Comparison of ENCODE assay signal across 8 cellular contexts in genomic region chr7:76358478-76359110, GRCh38. TPM values are rescaled to one million over a fixed set of nuclear protein-coding genes. Genes with fewer than 3 reads are reported as not detected.
DNase-seq lines count a peak whose midpoint lies in the region; ATAC-seq, FAIRE-seq and TF ChIP-seq lines count a peak whose summit lies in the region.

YWHAG (minus strand) TSS chr7:76358991; CDS start chr7:76358808, 183 bp downstream.

- ATAC-seq in GM18907 (IDR thresholded peaks at IDR 0.05; ENCODE audit: unreplicated experiment) = peak; percentile 74
- ATAC-seq in HG03135 (IDR thresholded peaks at IDR 0.05; ENCODE audit: unreplicated experiment) = peak; percentile 69
- ATAC-seq in HepG2 = peak; percentile 81

- peak within 1 kb of the TSS; percentile 91 for H3K4me3 ChIP-seq in AG10803 (ENCODE audit: low read length)
- H3K4me3 ChIP-seq in HepG2 (replicated peaks in 1 of 3; ENCODE audit: insufficient read depth in 1 of 3, low read depth in 2 of 3, low read length in 3 of 3) = peak within 1 kb of the TSS; percentile 92 to 99 (median 94)

- no TSS peak for BruUV-seq in HepG2 (replicated peaks; lab: Mats Ljungman, UMichigan)

- under 1% methylated on average over 15 of the region's 80 CpGs for WGBS in HepG2 (ENCODE audit: low lambda C conversion rate)

- TF ChIP-seq EP300 in HepG2 (IDR thresholded peaks at IDR 0.05; ENCODE audit: low read depth in 2 of 2, low read length in 2 of 2) (no peak), HepG2 (CRISPR knock-in tag; IDR thresholded peaks at IDR 0.05; ENCODE audit: borderline replicate concordance) (no peak)

- FAIRE-seq in HepG2 (lab: Jason Lieb, UNC) = no peak

- peak within 1 kb of the TSS; percentile 96 for H3K9ac ChIP-seq in HepG2 (ENCODE audit: insufficient read depth, low read depth, low read length)

- H3K27me3 ChIP-seq in HepG2 (ENCODE audit: control insufficient read depth in 1 of 2, insufficient read depth in 2 of 2, low read length in 2 of 2) = no peaks in the 10 kb centered on the region; a peak in 1 of 5 replicates

- H3K27ac ChIP-seq in HepG2 (ENCODE audit: extremely low read length, insufficient read depth, low read length) = peak within 1 kb of the TSS; percentile 93

- CTCF ChIA-PET in HepG2 (lab: Yijun Ruan, JAX; ENCODE audit: low intra/inter-chr PET ratio, low total read pairs) = interaction anchor here (1.7 kb wide), 1 partner anchor 44 kb away, joined by 7 read pairs; no protein-coding TSS in a partner anchor

- POLR2A ChIA-PET in HepG2 (lab: Yijun Ruan, JAX) = interaction anchor here (0.6 to 2.8 kb wide), 16 partner anchors 8 to 66 kb away, joined by 3 to 20 read pairs (median 6); partner anchors contain the start of genes HSPB1 and SSC4D

- DNase-seq in AG10803 (ENCODE audit: low read depth) (peak; percentile 88), NCI-H345 treated with DMSO at 0.1 percent for 48 hours (lab: John Stamatoyannopoulos, UW; ENCODE audit: unreplicated experiment) (peak; percentile 58), dedifferentiated amniotic fluid mesenchymal stem cell (ENCODE audit: extremely low spot score) (peak; percentile 80), HepG2 (ENCODE audit: low spot score) (peak; percentile 57)
- DNase-seq in activated CD4-positive, alpha-beta T cell treated with anti-CD3 and anti-CD28 coated beads for 48 hours = peak; percentile 91
- peak; percentile 89 for DNase-seq in stimulated activated CD4-positive, alpha-beta T cell treated with anti-CD3 and anti-CD28 coated beads, Interleukin-4, amount 100 ng/mL, for 24 hours

- H4K20me1 ChIP-seq in HepG2 (ENCODE audit: insufficient read depth, low read length) = peaks cover 39% of the 10 kb centered on the region

- in situ Hi-C loops in HepG2 (cut with HindIII; ENCODE audit: extremely low pct_ligation_motif_present, low pct_unique_long_range_greater_than_20kb) = no loop called here

- TF ChIP-seq RAD21 in HepG2 (CRISPR knock-in tag; IDR thresholded peaks at IDR 0.05) = peak; percentile 32; the same call in 1 of the 2 replicates

- H3K4me2 ChIP-seq in HepG2 (ENCODE audit: low read depth, low read length) = peak within 1 kb of the TSS; percentile 98

- peaks cover 51% of the 10 kb centered on the region for H3K79me2 ChIP-seq in HepG2 (ENCODE audit: insufficient read depth, low read length)

- H3K36me3 ChIP-seq in HepG2 (replicated peaks in 1 of 2; ENCODE audit: control insufficient read depth in 1 of 2, insufficient read depth in 2 of 2, low read length in 2 of 2) = peaks cover 0 to 6% of the 10 kb centered on the region in 2 experiments; a peak in 3 of 5 replicates

- intact Hi-C loops in HepG2 (cut with micrococcal nuclease; ENCODE audit: unreplicated experiment) = loop anchor here (1.0 kb wide), 1 partner anchor 40 kb away; no protein-coding TSS in a partner anchor

- peaks cover 49% of the 10 kb centered on the region for H3K4me1 ChIP-seq in HepG2 (ENCODE audit: insufficient read depth, low read length)

- no peak for TF ChIP-seq CTCF in AG10803 (conservative IDR thresholded peaks at IDR 0.05; ENCODE audit: low read length)
- peak; percentile 11; the same call in 1 of the 2 replicates for TF ChIP-seq CTCF in HepG2 (CRISPR knock-in tag; IDR thresholded peaks at IDR 0.05)

- no peaks in the 10 kb centered on the region for H3K9me3 ChIP-seq in HepG2 (ENCODE audit: low read length)

- TF ChIP-seq POLR2A in HepG2 (IDR thresholded peaks at IDR 0.05; ENCODE audit: insufficient read depth in 1 of 2, low read depth in 2 of 2, low read length in 2 of 2) = peak; percentile 98 to 100

- H2AFZ ChIP-seq in HepG2 (ENCODE audit: low read length) = peak within 1 kb of the TSS; percentile 45

TF ChIP-seq in HepG2, 621 proteins besides CTCF, POLR2A, EP300 and RAD21 (continues in another document):
- TF ChIP-seq SCMH1 (CRISPR knock-in tag; IDR thresholded peaks at IDR 0.05; ENCODE audit: borderline replicate concordance) (no peak), IRF2 (CRISPR knock-in tag; IDR thresholded peaks at IDR 0.05) (0 out of 2 replicates have a peak, but pooled peaks have one; percentile 57), ZNF788 (CRISPR knock-in tag; IDR thresholded peaks at IDR 0.05; ENCODE audit: borderline replicate concordance) (peak; percentile 94), ZNF782 (CRISPR knock-in tag; IDR thresholded peaks at IDR 0.05; ENCODE audit: borderline replicate concordance) (no peak), ZIK1 (CRISPR knock-in tag; IDR thresholded peaks at IDR 0.05; ENCODE audit: borderline replicate concordance, low read depth) (no peak; the same call in 1 of the 2 replicates), ZNF30 (CRISPR knock-in tag; IDR thresholded peaks at IDR 0.05) (0 out of 2 replicates have a peak, but pooled peaks have one; percentile 86)
- TF ChIP-seq, protein P1, sequence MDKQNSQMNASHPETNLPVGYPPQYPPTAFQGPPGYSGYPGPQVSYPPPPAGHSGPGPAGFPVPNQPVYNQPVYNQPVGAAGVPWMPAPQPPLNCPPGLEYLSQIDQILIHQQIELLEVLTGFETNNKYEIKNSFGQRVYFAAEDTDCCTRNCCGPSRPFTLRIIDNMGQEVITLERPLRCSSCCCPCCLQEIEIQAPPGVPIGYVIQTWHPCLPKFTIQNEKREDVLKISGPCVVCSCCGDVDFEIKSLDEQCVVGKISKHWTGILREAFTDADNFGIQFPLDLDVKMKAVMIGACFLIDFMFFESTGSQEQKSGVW (CRISPR knock-in tag; IDR thresholded peaks at IDR 0.05; ENCODE audit: borderline replicate concordance) = no peak; the same call in 1 of the 2 replicates
- TF ChIP-seq, protein P2, sequence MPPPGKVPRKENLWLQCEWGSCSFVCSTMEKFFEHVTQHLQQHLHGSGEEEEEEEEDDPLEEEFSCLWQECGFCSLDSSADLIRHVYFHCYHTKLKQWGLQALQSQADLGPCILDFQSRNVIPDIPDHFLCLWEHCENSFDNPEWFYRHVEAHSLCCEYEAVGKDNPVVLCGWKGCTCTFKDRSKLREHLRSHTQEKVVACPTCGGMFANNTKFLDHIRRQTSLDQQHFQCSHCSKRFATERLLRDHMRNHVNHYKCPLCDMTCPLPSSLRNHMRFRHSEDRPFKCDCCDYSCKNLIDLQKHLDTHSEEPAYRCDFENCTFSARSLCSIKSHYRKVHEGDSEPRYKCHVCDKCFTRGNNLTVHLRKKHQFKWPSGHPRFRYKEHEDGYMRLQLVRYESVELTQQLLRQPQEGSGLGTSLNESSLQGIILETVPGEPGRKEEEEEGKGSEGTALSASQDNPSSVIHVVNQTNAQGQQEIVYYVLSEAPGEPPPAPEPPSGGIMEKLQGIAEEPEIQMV (CRISPR knock-in tag; IDR thresholded peaks at IDR 0.05; ENCODE audit: low read depth) = peak; percentile 30
- TF ChIP-seq, protein P3, sequence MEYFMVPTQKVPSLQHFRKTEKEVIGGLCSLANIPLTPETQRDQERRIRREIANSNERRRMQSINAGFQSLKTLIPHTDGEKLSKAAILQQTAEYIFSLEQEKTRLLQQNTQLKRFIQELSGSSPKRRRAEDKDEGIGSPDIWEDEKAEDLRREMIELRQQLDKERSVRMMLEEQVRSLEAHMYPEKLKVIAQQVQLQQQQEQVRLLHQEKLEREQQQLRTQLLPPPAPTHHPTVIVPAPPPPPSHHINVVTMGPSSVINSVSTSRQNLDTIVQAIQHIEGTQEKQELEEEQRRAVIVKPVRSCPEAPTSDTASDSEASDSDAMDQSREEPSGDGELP (IDR thresholded peaks at IDR 0.05; ENCODE audit: borderline replicate concordance, low read depth) = peak; percentile 66; the same call in 1 of the 2 replicates
- TF ChIP-seq, protein P4, sequence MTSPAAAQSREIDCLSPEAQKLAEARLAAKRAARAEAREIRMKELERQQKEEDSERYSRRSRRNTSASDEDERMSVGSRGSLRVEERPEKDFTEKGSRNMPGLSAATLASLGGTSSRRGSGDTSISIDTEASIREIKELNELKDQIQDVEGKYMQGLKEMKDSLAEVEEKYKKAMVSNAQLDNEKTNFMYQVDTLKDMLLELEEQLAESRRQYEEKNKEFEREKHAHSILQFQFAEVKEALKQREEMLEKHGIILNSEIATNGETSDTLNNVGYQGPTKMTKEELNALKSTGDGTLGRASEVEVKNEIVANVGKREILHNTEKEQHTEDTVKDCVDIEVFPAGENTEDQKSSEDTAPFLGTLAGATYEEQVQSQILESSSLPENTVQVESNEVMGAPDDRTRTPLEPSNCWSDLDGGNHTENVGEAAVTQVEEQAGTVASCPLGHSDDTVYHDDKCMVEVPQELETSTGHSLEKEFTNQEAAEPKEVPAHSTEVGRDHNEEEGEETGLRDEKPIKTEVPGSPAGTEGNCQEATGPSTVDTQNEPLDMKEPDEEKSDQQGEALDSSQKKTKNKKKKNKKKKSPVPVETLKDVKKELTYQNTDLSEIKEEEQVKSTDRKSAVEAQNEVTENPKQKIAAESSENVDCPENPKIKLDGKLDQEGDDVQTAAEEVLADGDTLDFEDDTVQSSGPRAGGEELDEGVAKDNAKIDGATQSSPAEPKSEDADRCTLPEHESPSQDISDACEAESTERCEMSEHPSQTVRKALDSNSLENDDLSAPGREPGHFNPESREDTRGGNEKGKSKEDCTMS (CRISPR knock-in tag; conservative IDR thresholded peaks at IDR 0.05) = 0 out of 2 replicates have a peak, but pooled peaks have one; percentile 19

RNA-seq across cellular contexts. Expression of gene YWHAG, which starts in this region (rescaled TPM):
- total RNA-seq in HepG2 (2016; rRNA removed; fragmentation: Illumina TruSeq; extraction: Trizol) = 67.5 and 93.7 TPM in 2 replicates
- total RNA-seq in HepG2 (2016; cell fraction: cytosol; rRNA removed; fragmentation: Illumina TruSeq; extraction: Trizol; ENCODE audit: low read depth) = 7.9 and 9.3 TPM in 2 replicates
- total RNA-seq in HepG2 (2016; cell fraction: insoluble cytoplasmic fraction; rRNA removed; fragmentation: Illumina TruSeq; extraction: Trizol) = 72.6 and 87.9 TPM in 2 replicates
- 43.2 and 47.4 TPM in 2 replicates for total RNA-seq in HepG2 (2016; cell fraction: membrane; rRNA removed; fragmentation: Illumina TruSeq; extraction: Trizol)
- 40.4 and 44.1 TPM in 2 replicates for total RNA-seq in HepG2 (2016; cell fraction: nucleus; rRNA removed; fragmentation: Illumina TruSeq; extraction: Trizol)
- 36.7 and 36.9 TPM in 2 replicates for polyA plus RNA-seq in HepG2 (2011; rRNA removed)
- polyA plus RNA-seq in HepG2 (2011; cell fraction: cytosol; rRNA removed) = 18.0 and 24.8 TPM in 2 replicates
- 23.3 and 26.1 TPM in 2 replicates for polyA plus RNA-seq in HepG2 (2011; cell fraction: nucleus; rRNA removed)
- polyA plus RNA-seq in HepG2 (2012) = 82.2 and 83.9 TPM in 2 replicates
- 5.9 and 6.1 TPM in 2 replicates for polyA plus RNA-seq in HepG2 (2016; cell fraction: cytosol; fragmentation: Illumina TruSeq; extraction: Trizol; ENCODE audit: low read depth)
- polyA plus RNA-seq in HepG2 (2016; cell fraction: insoluble cytoplasmic fraction; fragmentation: Illumina TruSeq; extraction: Trizol; ENCODE audit: low read depth) = 125 and 130 TPM in 2 replicates
- 21.8 and 25.4 TPM in 2 replicates for polyA plus RNA-seq in HepG2 (2016; cell fraction: membrane; fragmentation: Illumina TruSeq; extraction: Trizol; ENCODE audit: low read depth)
- polyA plus RNA-seq in HepG2 (2016; cell fraction: nucleus; fragmentation: Illumina TruSeq; extraction: Trizol; ENCODE audit: insufficient read depth, low read depth) = 69.2 and 70.0 TPM in 2 replicates
- polyA minus RNA-seq in HepG2 (2011; rRNA and poly(A)+ RNA removed; ENCODE audit: low replicate concordance) = 56.5 and 77.8 TPM in 2 replicates
- polyA minus RNA-seq in HepG2 (2011; cell fraction: cytosol; rRNA and poly(A)+ RNA removed) = 55.6 and 57.6 TPM in 2 replicates
- 27.9 and 31.8 TPM in 2 replicates for polyA minus RNA-seq in HepG2 (2011; cell fraction: nucleus; rRNA and poly(A)+ RNA removed)

Comparison
In these comparisons a context has a peak if more than half of its experiments do, and no peak if none do; other contexts are left out.
1. Peak in every context shown above with its lines: DNase-seq, ATAC-seq, H3K4me3 ChIP-seq and H3K27ac ChIP-seq.